16 cellular contexts compared by ENCODE assay signal in genomic region chr21:39040494-39041110, GRCh38.
DNase-seq lines count a peak whose midpoint lies in the region; ATAC-seq and TF ChIP-seq lines count a peak whose summit lies in the region.
"Had no signal": no experiment of that assay in that cellular context is flagged by ENCODE, and none has a peak within 500 bp of the region (broad histone marks: within the 10 kb centered on the region; RNA-seq: fewer than 3 reads in every experiment).

No MANE protein-coding gene starts in this region.

- in situ Hi-C loops in mammary epithelial cell (cut with MboI; ENCODE audit: low sequenced_read_pairs in 2 of 2), result no loop called here

- CTCF ChIA-PET in mammary epithelial cell (lab: Charles Lee; ENCODE audit: low non-redundant PET), result no interaction called here

- no peaks in the 10 kb centered on the region for H3K36me3 ChIP-seq in breast epithelium
- no peaks in the 10 kb centered on the region for H3K36me3 ChIP-seq in mammary epithelial cell (ENCODE audit: insufficient read depth, low read length)
- H3K36me3 ChIP-seq in upper lobe of right lung, result no peaks in the 10 kb centered on the region

- H3K9me3 Mint-ChIP-seq in endothelial cell (ENCODE audit: unreplicated experiment), result no peaks in the 10 kb centered on the region
- H3K9me3 Mint-ChIP-seq in stimulated activated memory B cell treated with anti-CD40 and anti-IgM and Interleukin-4, amounts not matched to agents 10 μg/mL and 1 μg/mL and 100 μg/mL, for 72 hours, result no peaks in the 10 kb centered on the region
- H3K9me3 Mint-ChIP-seq: naive B cell had no signal

- no peak overlapping the region for H3K4me3 Mint-ChIP-seq in endothelial cell (ENCODE audit: unreplicated experiment)
- no peak overlapping the region for H3K4me3 Mint-ChIP-seq in stimulated activated memory B cell treated with anti-CD40 and anti-IgM and Interleukin-4, amounts not matched to agents 10 μg/mL and 1 μg/mL and 100 μg/mL, for 72 hours
- H3K4me3 Mint-ChIP-seq: naive B cell had no signal

- DNase-seq in breast epithelium (ENCODE audit: low spot score in 2 of 2), result no peak
- DNase-seq in mammary epithelial cell, result no peak
- no peak for DNase-seq in endothelial cell (ENCODE audit: low spot score)
- DNase-seq in mesenteric fat pad (ENCODE audit: low spot score), result peak; percentile 55
- no peak for DNase-seq in upper lobe of right lung
- DNase-seq: effector CD8-positive, alpha-beta T cell; foreskin keratinocyte; naive B cell; NCI-H1092; NCI-H2171 treated with DMSO at 0.1 percent for 48 hours; SHP77; stimulated activated CD4-positive, alpha-beta T cell treated with anti-CD3 and anti-CD28 coated beads, Interleukin-2, amount 100 ng/mL, for 48 hours; T1000 had no signal

- peaks cover 35% of the 10 kb centered on the region for H3K4me1 Mint-ChIP-seq in endothelial cell (ENCODE audit: unreplicated experiment)
- no peaks in the 10 kb centered on the region for H3K4me1 Mint-ChIP-seq in stimulated activated memory B cell treated with anti-CD40 and anti-IgM and Interleukin-4, amounts not matched to agents 10 μg/mL and 1 μg/mL and 100 μg/mL, for 72 hours

- intact Hi-C loops in breast epithelium (cut with DNase I; ENCODE audit: low total_unique reads), result no loop called here
- intact Hi-C loops in mammary epithelial cell (cut with micrococcal nuclease), result no loop called here
- intact Hi-C loops in upper lobe of right lung (cut with DNase I), result no loop called here

- H3K79me2 ChIP-seq in mammary epithelial cell (ENCODE audit: insufficient read depth, low read length), result no peaks in the 10 kb centered on the region

- H3K4me2 ChIP-seq in mammary epithelial cell (ENCODE audit: insufficient read depth, low read depth, low read length), result no peak overlapping the region

- whole genome bisulfite sequencing in mammary epithelial cell (ENCODE audit: low coverage, missing lambda C conversion rate), result 76% methylated on average over 5 of the region's 5 CpGs

- H3K27ac ChIP-seq in breast epithelium, result peak overlapping the region; percentile 1 to 53
- H3K27ac ChIP-seq in mammary epithelial cell (ENCODE audit: insufficient read depth, low read depth, low read length), result no peak overlapping the region
- H3K27ac ChIP-seq in upper lobe of right lung, result peak overlapping the region; percentile 53
- H3K27ac ChIP-seq: foreskin keratinocyte had no signal

- dilution Hi-C loops in mammary epithelial cell (cut with HindIII; ENCODE audit: low sequenced_read_pairs), result no loop called here

- H3K9ac ChIP-seq in mammary epithelial cell (ENCODE audit: insufficient read depth, low read length), result no peak overlapping the region

- ATAC-seq in upper lobe of right lung, result no peak
- ATAC-seq in stimulated activated memory B cell treated with anti-CD40 and anti-IgM and Interleukin-4, amounts not matched to agents 10 μg/mL and 1 μg/mL and 100 μg/mL, for 72 hours, result no peak
- no peak for ATAC-seq in HG02678 (IDR thresholded peaks at IDR 0.05; ENCODE audit: unreplicated experiment)
- ATAC-seq in GM21619 (IDR thresholded peaks at IDR 0.05; ENCODE audit: unreplicated experiment), result no peak
- ATAC-seq: foreskin keratinocyte had no signal

- H3K27me3 ChIP-seq in breast epithelium (no peaks in the 10 kb centered on the region), mammary epithelial cell (ENCODE audit: insufficient read depth, low read length) (no peaks in the 10 kb centered on the region), upper lobe of right lung (no peaks in the 10 kb centered on the region)
- H3K27me3 ChIP-seq: foreskin keratinocyte had no signal

- no TSS peak for BruUV-seq in mammary epithelial cell (replicated peaks; lab: Mats Ljungman, UMichigan)

- no peaks in the 10 kb centered on the region for H3K4me1 ChIP-seq in breast epithelium
- no peaks in the 10 kb centered on the region for H3K4me1 ChIP-seq in mammary epithelial cell (ENCODE audit: insufficient read depth, low read length)
- no peaks in the 10 kb centered on the region for H3K4me1 ChIP-seq in upper lobe of right lung

- no peak overlapping the region for H2AFZ ChIP-seq in mammary epithelial cell (ENCODE audit: low read depth, low read length)

- H3K9me3 ChIP-seq in breast epithelium (no peaks in the 10 kb centered on the region), mammary epithelial cell (replicated peaks; ENCODE audit: insufficient read depth, low read length) (no peaks in the 10 kb centered on the region), upper lobe of right lung (no peaks in the 10 kb centered on the region)

- peaks cover 4% of the 10 kb centered on the region for H3K36me3 Mint-ChIP-seq in endothelial cell (ENCODE audit: low read depth, unreplicated experiment)
- H3K36me3 Mint-ChIP-seq in stimulated activated memory B cell treated with anti-CD40 and anti-IgM and Interleukin-4, amounts not matched to agents 10 μg/mL and 1 μg/mL and 100 μg/mL, for 72 hours, result no peaks in the 10 kb centered on the region
- H3K36me3 Mint-ChIP-seq: naive B cell had no signal

- no peaks in the 10 kb centered on the region for H4K20me1 ChIP-seq in mammary epithelial cell (ENCODE audit: insufficient read depth, low read length)

- no peak for TF ChIP-seq CTCF in breast epithelium (IDR thresholded peaks at IDR 0.05)
- no peak for TF ChIP-seq CTCF in mammary epithelial cell (conservative IDR thresholded peaks at IDR 0.05 in 1 of 2, IDR thresholded peaks at IDR 0.05 in 1 of 2; ENCODE audit: extremely low read depth in 1 of 2, insufficient read depth in 1 of 2, low read depth in 1 of 2, low read length in 2 of 2)
- TF ChIP-seq CTCF in endothelial cell (IDR thresholded peaks at IDR 0.05; ENCODE audit: unreplicated experiment), result no peak
- TF ChIP-seq CTCF in upper lobe of right lung (IDR thresholded peaks at IDR 0.05), result no peak

- peaks cover 5% of the 10 kb centered on the region for H3K27me3 Mint-ChIP-seq in endothelial cell (ENCODE audit: unreplicated experiment)
- H3K27me3 Mint-ChIP-seq in stimulated activated memory B cell treated with anti-CD40 and anti-IgM and Interleukin-4, amounts not matched to agents 10 μg/mL and 1 μg/mL and 100 μg/mL, for 72 hours, result peaks cover 13% of the 10 kb centered on the region

- TF ChIP-seq POLR2A in breast epithelium (IDR thresholded peaks at IDR 0.05), result no peak

- H3K4me3 ChIP-seq in breast epithelium, result no peak overlapping the region
- no peak overlapping the region for H3K4me3 ChIP-seq in mammary epithelial cell (replicated peaks in 1 of 3; ENCODE audit: insufficient read depth in 1 of 3, low read depth in 2 of 3, low read length in 3 of 3)
- H3K4me3 ChIP-seq in upper lobe of right lung, result no peak overlapping the region

- peak overlapping the region; percentile 91 for H3K27ac Mint-ChIP-seq in endothelial cell (ENCODE audit: unreplicated experiment)
- no peak overlapping the region for H3K27ac Mint-ChIP-seq in stimulated activated memory B cell treated with anti-CD40 and anti-IgM and Interleukin-4, amounts not matched to agents 10 μg/mL and 1 μg/mL and 100 μg/mL, for 72 hours
